In genomic region chr14:64503434-64504309, GRCh38 we compare ENCODE assay signal across 8 cellular contexts. TPM values are rescaled to one million over a fixed set of nuclear protein-coding genes. Genes with fewer than 3 reads are reported as not detected.
DNase-seq lines count a peak whose midpoint lies in the region; ATAC-seq, FAIRE-seq and TF ChIP-seq lines count a peak whose summit lies in the region.

TSS of gene ZBTB25 (minus strand) at chr14:64503838. CDS start at chr14:64490533, 13,305 bp downstream.

- H3K79me2 ChIP-seq in ACC112 (ENCODE audit: control insufficient read depth, insufficient read depth, low read length, unreplicated experiment): peaks cover 73% of the 10 kb centered on the region

- H2AFZ ChIP-seq in ACC112 (ENCODE audit: low read length, unreplicated experiment): peak within 1 kb of the TSS; percentile 85

- no peak for FAIRE-seq in small intestine (lab: Jason Lieb, UNC)

- H3K27me3 ChIP-seq in ACC112 (ENCODE audit: insufficient read depth, low read length) (no peaks in the 10 kb centered on the region), small intestine (ENCODE audit: control insufficient read depth in 2 of 2, insufficient read depth in 2 of 2, low read length in 2 of 2) (no peaks in the 10 kb centered on the region)

- 0 to 1% (median 0%) methylated on average over 70 to 87 of the region's 87 CpGs for WGBS in small intestine, 3 donors

- in situ Hi-C loops in T47D (cut with HindIII; ENCODE audit: low pct_unique_long_range_greater_than_20kb, low sequenced_read_pairs): no loop called here

- H3K36me3 ChIP-seq in ACC112 (ENCODE audit: insufficient read depth, low read length) (no peaks in the 10 kb centered on the region; the same call in 1 of the 2 replicates), small intestine (ENCODE audit: control insufficient read depth in 2 of 2, insufficient read depth in 2 of 2, low read length in 2 of 2) (no peaks in the 10 kb centered on the region)

- ATAC-seq in GM18868 (IDR thresholded peaks at IDR 0.05; ENCODE audit: unreplicated experiment) (peak; percentile 66), HG03103 (IDR thresholded peaks at IDR 0.05; ENCODE audit: low read depth, unreplicated experiment) (peak; percentile 52)

- no peaks in the 10 kb centered on the region for H3K9me3 ChIP-seq in small intestine (ENCODE audit: control insufficient read depth, low read depth)

- H3K4me3 ChIP-seq in ACC112 (ENCODE audit: low read depth, low read length): peak within 1 kb of the TSS; percentile 84
- peak within 1 kb of the TSS; percentile 91 to 92 for H3K4me3 ChIP-seq in small intestine (ENCODE audit: low read depth in 1 of 2, low read length in 2 of 2)

- peaks cover 50% of the 10 kb centered on the region for H3K4me1 ChIP-seq in ACC112 (ENCODE audit: control insufficient read depth, insufficient read depth, low read length, unreplicated experiment)
- peaks cover 4 to 28% of the 10 kb centered on the region in 2 donors for H3K4me1 ChIP-seq in small intestine (ENCODE audit: control insufficient read depth in 2 of 2, insufficient read depth in 1 of 2, low read depth in 1 of 2, low read length in 1 of 2)

- no peak for TF ChIP-seq CTCF in VCaP (conservative IDR thresholded peaks at IDR 0.05)

- DNase-seq in NCI-H2196 (lab: John Stamatoyannopoulos, UW; ENCODE audit: unreplicated experiment): peak; percentile 95
- peak; percentile 84 to 97 for DNase-seq in T47D (ENCODE audit: low read depth in 1 of 2, low spot score in 1 of 2)
- DNase-seq in iPS-NIHi11 (ENCODE audit: low spot score): peak; percentile 85
- peak; percentile 89 for DNase-seq in small intestine

- peak within 1 kb of the TSS; percentile 98 for H3K27ac ChIP-seq in ACC112 (ENCODE audit: low read depth, low read length)
- H3K27ac ChIP-seq in VCaP: peak within 1 kb of the TSS; percentile 98
- peak within 1 kb of the TSS; percentile 98 to 100 for H3K27ac ChIP-seq in small intestine (ENCODE audit: low read depth in 1 of 2, low read length in 1 of 2)

RNA-seq across cellular contexts. Expression of gene ZBTB25, which starts in this region (rescaled TPM):
- 1 to 10 TPM in 1 of 3 donors, under 1 TPM in 2; 0.81 to 2.5 (median 0.89) TPM for polyA plus RNA-seq in small intestine

Comparison
In these comparisons a context has a peak if more than half of its experiments do, and no peak if none do; other contexts are left out.
1. Peak in every context shown above with its lines: DNase-seq, ATAC-seq, H3K4me3 ChIP-seq and H3K27ac ChIP-seq.